19 cellular contexts compared by ENCODE assay signal in genomic region chr1:246679211-246680177, GRCh38. TPM values are rescaled to one million over a fixed set of nuclear protein-coding genes. Genes with fewer than 3 reads are reported as not detected.
DNase-seq lines count a peak whose midpoint lies in the region; ATAC-seq, FAIRE-seq and TF ChIP-seq lines count a peak whose summit lies in the region.
"Had no signal": no experiment of that assay in that cellular context is flagged by ENCODE, and none has a peak within 500 bp of the region (broad histone marks: within the 10 kb centered on the region; RNA-seq: fewer than 3 reads in every experiment).

No MANE protein-coding gene starts in this region.

- CTCF ChIA-PET in T-cell (lab: Charles Lee), result no interaction called here

- peak overlapping the region; percentile 86 for H3K27ac ChIP-seq in SJCRH30
- H3K27ac ChIP-seq in gastrocnemius medialis, result peak overlapping the region in 3 of 4 donors; percentile 39 to 65 (median 54)
- H3K27ac ChIP-seq: foreskin keratinocyte, prostate gland, RWPE1 had no signal

- H3K4me3 ChIP-seq in SJCRH30 (peak overlapping the region; percentile 56), gastrocnemius medialis (no peak overlapping the region)
- H3K4me3 ChIP-seq: prostate gland had no signal

- H3K36me3 ChIP-seq in SJCRH30 (no peaks in the 10 kb centered on the region), gastrocnemius medialis (no peaks in the 10 kb centered on the region)
- H3K36me3 ChIP-seq: prostate gland had no signal

- no peak for TF ChIP-seq POLR2A in gastrocnemius medialis (IDR thresholded peaks at IDR 0.05)

- TF ChIP-seq CTCF in gastrocnemius medialis (IDR thresholded peaks at IDR 0.05 in 4 of 5, conservative IDR thresholded peaks at IDR 0.05 in 1 of 5), result no peak

- intact Hi-C loops in left cardiac atrium (cut with DNase I), result no loop called here
- intact Hi-C loops in gastrocnemius medialis (cut with DNase I; ENCODE audit: low total_unique reads), result no loop called here

- H3K27ac Mint-ChIP-seq in T-cell, result no peak overlapping the region
- H3K27ac Mint-ChIP-seq: CD4-positive, alpha-beta T cell; H9 had no signal

- peaks cover 16% of the 10 kb centered on the region for H3K36me3 Mint-ChIP-seq in T-cell

- FAIRE-seq in urothelium cell line (lab: Jason Lieb, UNC), result no peak

- in situ Hi-C loops in gastrocnemius medialis (cut with MboI; ENCODE audit: low sequenced_read_pairs in 4 of 4), result no loop called here

- H3K9me3 Mint-ChIP-seq in T-cell, result peaks cover 0 to 8% (median 6%) of the 10 kb centered on the region in 3 donors
- H3K9me3 Mint-ChIP-seq: CD4-positive, alpha-beta T cell; H9 had no signal

- POLR2A ChIA-PET in T-cell (lab: Charles Lee), result no interaction called here

- H3K27me3 ChIP-seq in SJCRH30, result no peaks in the 10 kb centered on the region
- no peaks in the 10 kb centered on the region for H3K27me3 ChIP-seq in gastrocnemius medialis
- H3K27me3 ChIP-seq: foreskin keratinocyte had no signal

- H3K9me3 ChIP-seq in SJCRH30 (replicated peaks), result no peaks in the 10 kb centered on the region
- H3K9me3 ChIP-seq in gastrocnemius medialis, result no peaks in the 10 kb centered on the region
- H3K9me3 ChIP-seq: prostate gland had no signal

- H3K27me3 Mint-ChIP-seq in T-cell, result no peaks in the 10 kb centered on the region
- H3K27me3 Mint-ChIP-seq: CD4-positive, alpha-beta T cell had no signal

- H3K4me1 Mint-ChIP-seq in T-cell, result no peaks in the 10 kb centered on the region
- H3K4me1 Mint-ChIP-seq: H9 had no signal

- peak; percentile 37 to 43 for ATAC-seq in left cardiac atrium
- peak in 1 of 2 donors; percentile 21 for ATAC-seq in gastrocnemius medialis
- ATAC-seq in T-cell (replicated peaks in 1 of 4), result no peak
- ATAC-seq: foreskin keratinocyte had no signal

- H3K4me1 ChIP-seq in SJCRH30, result peaks cover 19% of the 10 kb centered on the region
- peaks cover 37 to 38% of the 10 kb centered on the region in 2 donors for H3K4me1 ChIP-seq in gastrocnemius medialis
- H3K4me1 ChIP-seq: foreskin keratinocyte, prostate gland had no signal

- H3K4me3 Mint-ChIP-seq in T-cell, result no peak overlapping the region
- H3K4me3 Mint-ChIP-seq: CD4-positive, alpha-beta T cell; H9 had no signal

- DNase-seq in EH (ENCODE audit: low read depth) (peak; percentile 32), SJCRH30 (peak in 1 of 2 experiments; percentile 40), left cardiac atrium (no peak), gastrocnemius medialis (no peak), T-cell (no peak), HUDEP-2 (lab: John Stamatoyannopoulos, UW; ENCODE audit: unreplicated experiment in 76 of 76) (no peak), EL (no peak), urothelium cell line (ENCODE audit: low spot score) (no peak)
- DNase-seq: activated CD4-positive, alpha-beta T cell treated with anti-CD3 and anti-CD28 coated beads, Interleukin-2, amount 50 U/mL, for 4 hours; CD4-positive, alpha-beta T cell; foreskin keratinocyte; H9; KG1; NCI-H1436 treated with DMSO at 0.1 percent for 48 hours; NCI-H526; stimulated activated CD4-positive, alpha-beta T cell treated with anti-CD3 and anti-CD28 coated beads, Interleukin-4, amount 100 ng/mL, for 24 hours; T-helper 9 cell had no signal

RNA-seq across cellular contexts. Expression of gene SCCPDH, which starts 44.7 kb away (rescaled TPM):
- 25.7 and 26.4 TPM in 2 replicates for total RNA-seq in SJCRH30 (2014; rRNA removed; shearing (Covaris generic))
- total RNA-seq in left cardiac atrium, result 10 to 100 TPM; 26.8 to 30.9 TPM
- 10 to 100 TPM; 28.3 to 43.0 (median 35.1) TPM for total RNA-seq in gastrocnemius medialis
- total RNA-seq in T-cell, result 1 to 10 TPM; 3.7 to 6.2 (median 4.5) TPM

Comparison
In these comparisons a context has a peak if more than half of its experiments do, and no peak if none do; other contexts are left out.
1. ATAC-seq: peak in left cardiac atrium (2 of 2); none in T-cell (0 of 4).